In the genomic region with DNA sequence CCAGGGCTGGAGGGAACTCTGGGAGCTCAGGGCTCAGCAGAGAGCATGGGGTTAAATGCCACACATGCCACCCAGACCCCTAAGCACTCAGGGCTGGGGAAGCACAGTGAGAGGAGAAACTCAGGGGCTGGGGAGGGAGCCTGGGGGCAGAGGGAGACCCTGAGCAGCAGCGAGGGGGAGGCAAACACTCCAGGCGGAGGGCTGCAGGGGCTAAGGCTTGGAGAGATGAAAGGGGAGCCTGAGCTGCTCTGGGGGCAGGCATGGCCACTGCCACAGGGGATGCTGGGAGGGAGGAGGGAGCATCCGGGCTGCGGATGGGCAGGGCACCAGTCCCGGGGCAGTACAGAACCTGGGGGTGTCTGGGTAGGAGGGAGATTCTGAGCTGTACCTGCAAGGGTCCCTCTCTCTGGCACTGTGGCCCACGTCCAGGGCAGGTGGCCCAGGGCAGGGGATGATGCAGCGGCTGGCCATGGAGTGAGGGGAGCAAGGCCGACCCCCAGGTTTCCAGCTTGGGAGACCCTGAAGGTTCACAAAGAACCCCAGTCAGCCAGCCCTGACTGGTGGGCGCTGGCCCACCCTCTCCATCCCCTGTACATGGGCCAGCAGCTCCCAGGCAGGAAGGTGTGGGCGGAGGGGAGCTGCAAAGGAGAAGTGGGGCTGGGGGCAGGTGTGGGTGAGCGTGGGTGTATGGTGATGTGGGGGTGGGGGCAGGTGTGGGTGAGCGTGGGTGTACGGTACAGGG, we compare ENCODE assay signal across 23 cellular contexts. TPM values are rescaled to one million over a fixed set of nuclear protein-coding genes. Genes with fewer than 3 reads are reported as not detected.
DNase-seq lines count a peak whose midpoint lies in the region; ATAC-seq and TF ChIP-seq lines count a peak whose summit lies in the region.
"Had no signal": no experiment of that assay in that cellular context is flagged by ENCODE, and none has a peak within 500 bp of the region (broad histone marks: within the 10 kb centered on the region; RNA-seq: fewer than 3 reads in every experiment).

No MANE protein-coding gene starts in this region.

- peak overlapping the region in 9 of 11 experiments; percentile 6 to 97 (median 48); a peak in 11 of 22 replicates for H3K9ac ChIP-seq in BLaER1 treated with 17β-estradiol and CSF1 and Interleukin-3, amounts not matched to agents 10 nM and 100 nM

- peak; percentile 15 for TF ChIP-seq POLR2A in GM18951 (IDR thresholded peaks at IDR 0.05; ENCODE audit: extremely low read depth, insufficient read depth, insufficient read length)

- peak overlapping the region in 2 of 3 donors; percentile 41 to 76 for H3K4me3 Mint-ChIP-seq in T-cell
- peak overlapping the region in 6 of 10 donors; percentile 6 to 81 (median 39) for H3K4me3 Mint-ChIP-seq in naive thymus-derived CD4-positive, alpha-beta T cell
- H3K4me3 Mint-ChIP-seq: activated CD4-positive, alpha-beta T cell treated with anti-CD3 and anti-CD28 coated beads, Interleukin-2, amount 10 ng/mL, durations not matched to agents 7 days and 5 days; dendritic cell treated with granulocyte-macrophage colony-stimulating factor and Interleukin-4, amounts not matched to agents 40 ng/mL and 50 ng/mL, for 4 days had no signal

- in situ Hi-C loops in GM18951 (cut with MboI; ENCODE audit: low sequenced_read_pairs, unreplicated experiment): no loop called here

- ATAC-seq in T-cell (replicated peaks in 1 of 4): no peak
- ATAC-seq in naive thymus-derived CD4-positive, alpha-beta T cell: no peak
- ATAC-seq: gastroesophageal sphincter, left colon had no signal

- CTCF ChIA-PET in T-cell (lab: Charles Lee): interaction anchor here (0.6 to 4.5 kb wide), 3 partner anchors 11 to 156 kb away, joined by 3 to 48 read pairs (median 7); no protein-coding TSS in a partner anchor
- CTCF ChIA-PET in naive thymus-derived CD4-positive, alpha-beta T cell (lab: Charles Lee): interaction anchor here (0.6 to 0.9 kb wide), 2 partner anchors 13 to 128 kb away, joined by 3 to 4 read pairs; no protein-coding TSS in a partner anchor

- no peak for DNase-seq in T-cell
- no peak for DNase-seq in naive thymus-derived CD4-positive, alpha-beta T cell
- DNase-seq in OCI-M2 (lab: John Stamatoyannopoulos, UW; ENCODE audit: unreplicated experiment): no peak
- DNase-seq in NCI-H2196 treated with DMSO at 0.1 percent for 48 hours (lab: John Stamatoyannopoulos, UW; ENCODE audit: unreplicated experiment): no peak
- DNase-seq in NCI-H446 treated with DMSO at 0.1 percent for 48 hours (lab: John Stamatoyannopoulos, UW): no peak
- no peak for DNase-seq in pons (ENCODE audit: low spot score)
- DNase-seq: activated CD4-positive, alpha-beta T cell treated with anti-CD3 and anti-CD28 coated beads, Interleukin-2, amount 10 ng/mL, durations not matched to agents 7 days and 5 days; activated T-cell treated with anti-CD3 and anti-CD28 coated beads for 4 hours; DMS 273 treated with DMSO at 0.1 percent for 48 hours; left colon; midbrain; occipital lobe; sigmoid colon; stimulated activated CD4-positive, alpha-beta T cell treated with anti-CD3 and anti-CD28 coated beads, Interleukin-1b, Interleukin-23, amount 100 ng/mL, for 48 hours had no signal

- POLR2A ChIA-PET in T-cell (lab: Charles Lee): no interaction called here
- POLR2A ChIA-PET in naive thymus-derived CD4-positive, alpha-beta T cell (lab: Charles Lee): interaction anchor here (0.9 to 4.3 kb wide), 4 partner anchors 9 to 229 kb away, joined by 3 to 58 read pairs (median 3); a partner anchor contains a TSS

- peak overlapping the region in 8 of 11 experiments; percentile 32 to 95 (median 64); a peak in 14 of 22 replicates for H3K27ac ChIP-seq in BLaER1 treated with 17β-estradiol and CSF1 and Interleukin-3, amounts not matched to agents 10 nM and 100 nM
- no peak overlapping the region for H3K27ac ChIP-seq in naive thymus-derived CD4-positive, alpha-beta T cell (ENCODE audit: low read depth, low read length)
- H3K27ac ChIP-seq: breast epithelium, epithelial cell of prostate, gastroesophageal sphincter, sigmoid colon, suprapubic skin had no signal

- H3K4me1 ChIP-seq in BLaER1 treated with 17β-estradiol and CSF1 and Interleukin-3, amounts not matched to agents 10 nM and 100 nM: peaks cover 43 to 95% (median 91%) of the 10 kb centered on the region in 10 experiments
- no peaks in the 10 kb centered on the region for H3K4me1 ChIP-seq in naive thymus-derived CD4-positive, alpha-beta T cell (ENCODE audit: control insufficient read depth in 2 of 2, insufficient read depth in 2 of 2, low read length in 2 of 2)
- H3K4me1 ChIP-seq: breast epithelium had no signal

- no peak overlapping the region for H3K4me3 ChIP-seq in BLaER1 treated with 17β-estradiol and CSF1 and Interleukin-3, amounts not matched to agents 10 nM and 100 nM
- no peak overlapping the region for H3K4me3 ChIP-seq in naive thymus-derived CD4-positive, alpha-beta T cell (ENCODE audit: low read length)
- H3K4me3 ChIP-seq: breast epithelium, gastroesophageal sphincter, HAP-1, sigmoid colon, suprapubic skin had no signal

- no peaks in the 10 kb centered on the region for H3K27me3 Mint-ChIP-seq in T-cell
- H3K27me3 Mint-ChIP-seq in naive thymus-derived CD4-positive, alpha-beta T cell: peaks cover 0 to 26% (median 5%) of the 10 kb centered on the region in 5 donors
- H3K27me3 Mint-ChIP-seq: activated naive CD4-positive, alpha-beta T cell treated with anti-CD3 and anti-CD28 coated beads, Interleukin-2, amount 50 U/mL, for 24 hours had no signal

- peak overlapping the region; percentile 29 to 99 (median 93) for H3K4me2 ChIP-seq in BLaER1 treated with 17β-estradiol and CSF1 and Interleukin-3, amounts not matched to agents 10 nM and 100 nM

- intact Hi-C loops in naive thymus-derived CD4-positive, alpha-beta T cell (cut with micrococcal nuclease): no loop called here

- peaks cover 0 to 24% (median 10%) of the 10 kb centered on the region in 11 experiments; a peak in 12 of 22 replicates for H4K20me1 ChIP-seq in BLaER1 treated with 17β-estradiol and CSF1 and Interleukin-3, amounts not matched to agents 10 nM and 100 nM

- H3K9me3 ChIP-seq in BLaER1 treated with 17β-estradiol and CSF1 and Interleukin-3, amounts not matched to agents 10 nM and 100 nM (replicated peaks in 1 of 11): no peaks in the 10 kb centered on the region
- H3K9me3 ChIP-seq in naive thymus-derived CD4-positive, alpha-beta T cell (ENCODE audit: control insufficient read depth in 2 of 3, low read length in 3 of 3): no peaks in the 10 kb centered on the region
- H3K9me3 ChIP-seq: breast epithelium, gastroesophageal sphincter, HAP-1, sigmoid colon, suprapubic skin had no signal

- H3K9me3 Mint-ChIP-seq in T-cell: no peaks in the 10 kb centered on the region
- H3K9me3 Mint-ChIP-seq in naive thymus-derived CD4-positive, alpha-beta T cell: peaks cover 0 to 2% (median 0%) of the 10 kb centered on the region in 11 donors
- H3K9me3 Mint-ChIP-seq: activated CD4-positive, alpha-beta T cell treated with anti-CD3 and anti-CD28 coated beads, Interleukin-2, amount 10 ng/mL, durations not matched to agents 7 days and 5 days; activated naive CD4-positive, alpha-beta T cell treated with anti-CD3 and anti-CD28 coated beads, Interleukin-2, amount 50 U/mL, for 24 hours; dendritic cell treated with granulocyte-macrophage colony-stimulating factor and Interleukin-4, amounts not matched to agents 40 ng/mL and 50 ng/mL, for 4 days had no signal

- H3K4me1 Mint-ChIP-seq in T-cell: peaks cover 16 to 30% (median 21%) of the 10 kb centered on the region in 3 donors
- peaks cover 4 to 20% (median 12%) of the 10 kb centered on the region in 7 donors for H3K4me1 Mint-ChIP-seq in naive thymus-derived CD4-positive, alpha-beta T cell

- peaks cover 0 to 12% (median 2%) of the 10 kb centered on the region in 11 experiments; a peak in 11 of 22 replicates for H3K36me3 ChIP-seq in BLaER1 treated with 17β-estradiol and CSF1 and Interleukin-3, amounts not matched to agents 10 nM and 100 nM
- H3K36me3 ChIP-seq in naive thymus-derived CD4-positive, alpha-beta T cell (ENCODE audit: control insufficient read depth in 2 of 3, insufficient read depth in 3 of 3, low read length in 3 of 3): no peaks in the 10 kb centered on the region
- H3K36me3 ChIP-seq: breast epithelium, gastroesophageal sphincter, sigmoid colon, suprapubic skin had no signal

- H3K27ac Mint-ChIP-seq in T-cell: no peak overlapping the region
- peak overlapping the region in 3 of 9 donors; percentile 43 to 91 (median 66) for H3K27ac Mint-ChIP-seq in naive thymus-derived CD4-positive, alpha-beta T cell
- H3K27ac Mint-ChIP-seq: activated naive CD4-positive, alpha-beta T cell treated with anti-CD3 and anti-CD28 coated beads, Interleukin-2, amount 50 U/mL, for 24 hours; dendritic cell treated with granulocyte-macrophage colony-stimulating factor and Interleukin-4, amounts not matched to agents 40 ng/mL and 50 ng/mL, for 4 days had no signal

- H3K36me3 Mint-ChIP-seq in T-cell: no peaks in the 10 kb centered on the region
- peaks cover 0 to 3% (median 0%) of the 10 kb centered on the region in 5 donors for H3K36me3 Mint-ChIP-seq in naive thymus-derived CD4-positive, alpha-beta T cell
- H3K36me3 Mint-ChIP-seq: activated naive CD4-positive, alpha-beta T cell treated with anti-CD3 and anti-CD28 coated beads, Interleukin-2, amount 50 U/mL, for 24 hours had no signal

- H3K27me3 ChIP-seq in BLaER1 treated with 17β-estradiol and CSF1 and Interleukin-3, amounts not matched to agents 10 nM and 100 nM: peaks cover 0 to 38% (median 0%) of the 10 kb centered on the region in 11 experiments; a peak in 7 of 22 replicates
- no peaks in the 10 kb centered on the region for H3K27me3 ChIP-seq in naive thymus-derived CD4-positive, alpha-beta T cell (ENCODE audit: control insufficient read depth in 2 of 2, insufficient read depth in 2 of 2, low read length in 2 of 2)

RNA-seq across cellular contexts. Expression of a gene that starts 2.0 kb away (rescaled TPM):
- 10 to 100 TPM; 11.4 to 22.5 (median 15.4) TPM for total RNA-seq in T-cell
- 10 to 100 TPM in 2 of 5 experiments, 1 to 10 TPM in 3; 1.2 to 17.2 (median 8.4) TPM for total RNA-seq in naive thymus-derived CD4-positive, alpha-beta T cell
- under 1 TPM; 0.38 to 0.39 TPM for polyA plus RNA-seq in naive thymus-derived CD4-positive, alpha-beta T cell
- total RNA-seq: sigmoid colon had no signal

RNA-seq across cellular contexts. Expression of a gene that starts 13.7 kb away (rescaled TPM):
- 1 to 10 TPM in 1 of 5 donors, under 1 TPM in 3, not detected in 1; 0.56 to 1.2 (median 0.75) TPM for total RNA-seq in T-cell
- under 1 TPM in 3 of 5 experiments, not detected in 2; 0.34 to 0.58 (median 0.54) TPM for total RNA-seq in naive thymus-derived CD4-positive, alpha-beta T cell
- polyA plus RNA-seq in naive thymus-derived CD4-positive, alpha-beta T cell: not detected
- total RNA-seq: activated CD4-positive, alpha-beta T cell treated with anti-CD3 and anti-CD28 coated beads, Interleukin-2, amount 10 ng/mL, durations not matched to agents 7 days and 5 days; breast epithelium; gastroesophageal sphincter; left colon; occipital lobe; sigmoid colon; suprapubic skin had no signal

RNA-seq across cellular contexts. Expression of a gene that starts 18.4 kb away (rescaled TPM):
- 10 to 100 TPM in 2 of 5 donors, 1 to 10 TPM in 3; 5.1 to 16.7 (median 7.9) TPM for total RNA-seq in T-cell
- 10 to 100 TPM in 3 of 5 experiments, 1 to 10 TPM in 2; 5.1 to 51.1 (median 10.8) TPM for total RNA-seq in naive thymus-derived CD4-positive, alpha-beta T cell
- 1 to 10 TPM; 2.3 to 4.4 TPM for polyA plus RNA-seq in naive thymus-derived CD4-positive, alpha-beta T cell

RNA-seq across cellular contexts. Expression of a gene that starts 40.7 kb away (rescaled TPM):
- under 1 TPM; 0.10 to 0.30 (median 0.23) TPM for total RNA-seq in T-cell
- 1 to 10 TPM in 1 of 5 experiments, under 1 TPM in 4; 0.08 to 4.2 (median 0.16) TPM for total RNA-seq in naive thymus-derived CD4-positive, alpha-beta T cell
- not detected for polyA plus RNA-seq in naive thymus-derived CD4-positive, alpha-beta T cell
